In the genomic region with DNA sequence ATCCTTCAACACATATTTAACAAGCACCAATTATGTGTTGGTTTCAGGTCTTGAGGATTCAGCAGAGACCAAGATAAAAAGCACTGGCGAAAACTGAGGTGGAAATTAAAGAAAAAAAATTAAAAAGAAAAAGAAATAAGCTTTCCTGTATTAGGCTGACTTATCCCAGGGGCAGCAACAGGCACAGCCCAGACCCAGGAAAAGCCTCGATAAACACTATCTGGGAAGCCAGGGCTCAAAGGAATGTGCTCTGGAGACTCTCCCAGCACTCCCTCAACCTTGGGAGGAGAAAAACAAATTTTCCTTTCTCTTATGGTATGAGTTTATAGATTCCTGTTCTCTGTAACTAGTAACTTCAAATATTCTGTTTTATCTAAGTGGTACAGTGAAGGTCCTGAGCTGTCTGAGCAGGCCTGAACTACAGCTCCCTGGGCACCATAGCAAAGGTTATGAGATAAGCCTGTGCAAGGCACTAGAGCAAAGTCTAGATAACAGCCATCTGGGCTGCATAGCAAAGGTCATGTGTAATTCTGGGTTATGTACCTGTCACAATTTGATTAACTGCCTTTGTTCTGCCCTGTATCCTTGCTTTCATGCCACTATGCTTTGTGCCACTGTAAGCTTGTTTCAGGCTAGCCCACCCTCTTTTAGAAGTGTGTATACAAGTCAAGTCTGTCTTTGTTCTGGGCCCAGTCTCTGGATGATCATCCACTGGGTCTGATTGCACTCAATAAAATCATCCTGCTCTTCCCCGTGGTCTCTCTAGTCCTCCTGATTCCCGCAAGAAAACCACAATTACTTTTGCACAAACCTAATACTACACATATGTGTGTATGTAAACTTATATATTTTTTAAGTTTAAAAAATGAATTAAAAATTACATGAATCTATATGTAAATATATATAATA, we compare ENCODE assay signal across 18 cellular contexts. TPM values are rescaled to one million over a fixed set of nuclear protein-coding genes. Genes with fewer than 3 reads are reported as not detected.
DNase-seq lines count a peak whose midpoint lies in the region; ATAC-seq, FAIRE-seq and TF ChIP-seq lines count a peak whose summit lies in the region.
"Had no signal": no experiment of that assay in that cellular context is flagged by ENCODE, and none has a peak within 500 bp of the region (broad histone marks: within the 10 kb centered on the region; RNA-seq: fewer than 3 reads in every experiment).

No MANE protein-coding gene starts in this region.

- H3K27ac Mint-ChIP-seq in stimulated activated naive CD8-positive, alpha-beta T cell treated with anti-CD3 and anti-CD28 coated beads, Interleukin-15, amount 100 ng/mL, for 72 hours, result no peak overlapping the region

- peak overlapping the region in 1 of 4 donors; percentile 44 for H3K27ac ChIP-seq in body of pancreas
- H3K27ac ChIP-seq in right lobe of liver, result no peak overlapping the region
- H3K27ac ChIP-seq: C4-2B, HL-60 had no signal

- FAIRE-seq in GM12891 (lab: Jason Lieb, UNC), result peak; percentile 31
- FAIRE-seq: HTR-8/SVneo had no signal

- peaks cover 20% of the 10 kb centered on the region for H3K4me1 ChIP-seq in body of pancreas
- no peaks in the 10 kb centered on the region for H3K4me1 ChIP-seq in right lobe of liver

- no peaks in the 10 kb centered on the region for H3K4me1 Mint-ChIP-seq in stimulated activated naive CD8-positive, alpha-beta T cell treated with anti-CD3 and anti-CD28 coated beads, Interleukin-15, amount 100 ng/mL, for 72 hours

- DNase-seq in GM12891 (ENCODE audit: insufficient read length, low spot score) (no peak), NCI-H226 (peak; percentile 35), body of pancreas (peak in 3 of 4 donors; percentile 13 to 41 (median 38)), right lobe of liver (peak in 1 of 3 donors; percentile 74), HCEC 1CT (no peak), inferior parietal cortex (ENCODE audit: extremely low spot score) (no peak)
- DNase-seq in stimulated activated naive CD8-positive, alpha-beta T cell treated with anti-CD3 and anti-CD28 coated beads, Interleukin-15, amount 100 ng/mL, for 72 hours, result no peak
- DNase-seq: DMS153, EL, H7, NCI-H1436, NCI-H2029 treated with DMSO at 0.1 percent for 48 hours, NCI-H510A treated with DMSO at 0.1 percent for 48 hours had no signal

- H3K9me3 Mint-ChIP-seq in stimulated activated naive CD8-positive, alpha-beta T cell treated with anti-CD3 and anti-CD28 coated beads, Interleukin-15, amount 100 ng/mL, for 72 hours, result peaks cover 4 to 10% of the 10 kb centered on the region in 2 donors

- intact Hi-C loops in body of pancreas (cut with DNase I) (no loop called here), right lobe of liver (cut with DNase I) (no loop called here)

- TF ChIP-seq POLR2A in GM12891 (IDR thresholded peaks at IDR 0.05; ENCODE audit: low read depth, low read length) (no peak), body of pancreas (IDR thresholded peaks at IDR 0.05) (no peak), right lobe of liver (IDR thresholded peaks at IDR 0.05) (no peak)

- H3K9me3 ChIP-seq in body of pancreas, result peaks cover 0 to 4% (median 0%) of the 10 kb centered on the region in 3 donors
- no peaks in the 10 kb centered on the region for H3K9me3 ChIP-seq in right lobe of liver

- ATAC-seq in body of pancreas (peak; percentile 41), right lobe of liver (peak; percentile 40 to 92 (median 87))
- ATAC-seq in stimulated activated naive CD8-positive, alpha-beta T cell treated with anti-CD3 and anti-CD28 coated beads, Interleukin-15, amount 100 ng/mL, for 72 hours, result no peak
- ATAC-seq: Panc1 had no signal

- H3K27me3 ChIP-seq in body of pancreas, result no peaks in the 10 kb centered on the region
- no peaks in the 10 kb centered on the region for H3K27me3 ChIP-seq in right lobe of liver

- 53 to 66% methylated on average over 4 of the region's 4 CpGs for WGBS in body of pancreas, 2 donors
- WGBS in right lobe of liver (ENCODE audit: insufficient coverage, low coverage, low lambda C conversion rate, missing lambda C conversion rate), result 59% methylated on average over 4 of the region's 4 CpGs

- no peaks in the 10 kb centered on the region for H3K36me3 ChIP-seq in body of pancreas (replicated peaks in 1 of 2; ENCODE audit: insufficient read depth in 1 of 2, low read depth in 2 of 2)
- no peaks in the 10 kb centered on the region for H3K36me3 ChIP-seq in right lobe of liver

- TF ChIP-seq CTCF in body of pancreas (IDR thresholded peaks at IDR 0.05) (no peak), right lobe of liver (IDR thresholded peaks at IDR 0.05) (no peak)

- H3K4me3 ChIP-seq in body of pancreas (no peak overlapping the region), right lobe of liver (no peak overlapping the region)

- H3K4me3 Mint-ChIP-seq in stimulated activated naive CD8-positive, alpha-beta T cell treated with anti-CD3 and anti-CD28 coated beads, Interleukin-15, amount 100 ng/mL, for 72 hours, result no peak overlapping the region

- no peaks in the 10 kb centered on the region for H3K27me3 Mint-ChIP-seq in stimulated activated naive CD8-positive, alpha-beta T cell treated with anti-CD3 and anti-CD28 coated beads, Interleukin-15, amount 100 ng/mL, for 72 hours

TF ChIP-seq in GM12891, 5 proteins besides CTCF, POLR2A, EP300 and RAD21:
- no peak for TF ChIP-seq SPI1 (IDR thresholded peaks at IDR 0.05; ENCODE audit: low read depth, low read length)
- no peak for TF ChIP-seq POLR2AphosphoS5 (IDR thresholded peaks at IDR 0.05; ENCODE audit: low read depth, low read length)
- TF ChIP-seq POU2F2 (IDR thresholded peaks at IDR 0.05; ENCODE audit: low read depth, low read length), result no peak
- no peak for TF ChIP-seq PAX5 (IDR thresholded peaks at IDR 0.05; ENCODE audit: insufficient read depth, low read length, severe bottlenecking)
- TF ChIP-seq TAF1 (IDR thresholded peaks at IDR 0.05; ENCODE audit: low read depth, low read length), result no peak

RNA-seq across cellular contexts. Expression of a gene that starts 54.0 kb away (rescaled TPM):
- polyA plus RNA-seq in GM12891 (2012; ENCODE audit: low read depth, missing spikeins), result 0.49 TPM
- total RNA-seq in body of pancreas (not detected), right lobe of liver (not detected)
- total RNA-seq: A673, H7 had no signal

Comparison
In these comparisons a context has a peak if more than half of its experiments do, and no peak if none do; other contexts are left out.
1. DNase-seq: peak in NCI-H226 (single experiment) and body of pancreas (3 of 4); none in GM12891 (single experiment), HCEC 1CT (single experiment), inferior parietal cortex (single experiment) and stimulated activated naive CD8-positive, alpha-beta T cell treated with anti-CD3 and anti-CD28 coated beads, Interleukin-15, amount 100 ng/mL, for 72 hours (0 of 2).